In the genomic region with DNA sequence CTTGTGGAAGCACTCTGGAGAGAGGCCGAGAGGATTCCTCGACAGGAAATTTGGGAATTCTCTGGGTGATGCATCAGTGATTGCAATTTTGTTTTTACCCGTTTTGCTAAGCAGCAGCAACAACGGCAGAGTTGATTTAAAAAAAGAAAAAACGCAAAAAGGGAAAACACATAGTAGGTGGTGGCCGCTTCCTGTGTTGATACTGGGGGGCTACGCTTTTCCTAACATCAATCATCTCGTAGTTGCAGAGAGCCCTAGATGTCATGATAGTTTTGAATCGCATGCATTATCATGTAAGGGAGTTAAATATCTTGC, we compare ENCODE assay signal across 8 cellular contexts. TPM values are rescaled to one million over a fixed set of nuclear protein-coding genes. Genes with fewer than 3 reads are reported as not detected.
A peak's percentile ranks its signal among the peaks of the same experiment; 100 is the strongest.
DNase-seq lines count a peak whose midpoint lies in the region; ATAC-seq lines count a peak whose summit lies in the region.

No MANE protein-coding gene starts in this region.

- no peaks in the 10 kb centered on the region for H3K9me3 Mint-ChIP-seq in activated naive CD4-positive, alpha-beta T cell treated with anti-CD3 and anti-CD28 coated beads, Interleukin-2, amount 50 U/mL, for 72 hours
- no peaks in the 10 kb centered on the region for H3K9me3 Mint-ChIP-seq in immature natural killer cell

- H3K27me3 Mint-ChIP-seq in immature natural killer cell (ENCODE audit: low read depth in 3 of 3): peaks cover 3 to 11% (median 10%) of the 10 kb centered on the region in 3 donors

- peak overlapping the region; percentile 88 to 91 for H3K27ac Mint-ChIP-seq in activated naive CD4-positive, alpha-beta T cell treated with anti-CD3 and anti-CD28 coated beads, Interleukin-2, amount 50 U/mL, for 72 hours
- peak overlapping the region; percentile 93 to 97 (median 96) for H3K27ac Mint-ChIP-seq in immature natural killer cell

- peak overlapping the region; percentile 79 for H3K27ac ChIP-seq in substantia nigra (ENCODE audit: low read depth, low read length, poor library complexity, severe bottlenecking)

- H3K4me3 Mint-ChIP-seq in immature natural killer cell: peak overlapping the region; percentile 87 to 97 (median 96)

- H3K4me1 Mint-ChIP-seq in immature natural killer cell: peaks cover 29 to 33% of the 10 kb centered on the region in 2 donors

- H3K36me3 Mint-ChIP-seq in activated naive CD4-positive, alpha-beta T cell treated with anti-CD3 and anti-CD28 coated beads, Interleukin-2, amount 50 U/mL, for 72 hours: peaks cover 5 to 12% of the 10 kb centered on the region in 2 donors
- peaks cover 0 to 4% (median 0%) of the 10 kb centered on the region in 3 donors for H3K36me3 Mint-ChIP-seq in immature natural killer cell

- DNase-seq in NCI-H2107 treated with DMSO at 0.1 percent for 48 hours (lab: John Stamatoyannopoulos, UW; ENCODE audit: unreplicated experiment) (peak; percentile 9), NCI-H2107 (lab: John Stamatoyannopoulos, UW) (no peak), immature natural killer cell (no peak), substantia nigra (lab: John Stamatoyannopoulos, UW) (no peak), NCI-H2081 treated with DMSO at 0.1 percent for 48 hours (lab: John Stamatoyannopoulos, UW) (no peak), NCI-H187 treated with DMSO at 0.1 percent for 48 hours (lab: John Stamatoyannopoulos, UW) (no peak)
- DNase-seq in activated naive CD4-positive, alpha-beta T cell treated with anti-CD3 and anti-CD28 coated beads, Interleukin-2, amount 50 U/mL, for 72 hours (ENCODE audit: low spot score in 2 of 2): no peak

- ATAC-seq in activated naive CD4-positive, alpha-beta T cell treated with anti-CD3 and anti-CD28 coated beads, Interleukin-2, amount 50 U/mL, for 72 hours: no peak
- no peak for ATAC-seq in GM19397 (IDR thresholded peaks at IDR 0.05; ENCODE audit: unreplicated experiment)

RNA-seq across cellular contexts. Expression of a gene that starts 0.3 kb away (rescaled TPM):
- 1 to 10 TPM; 2.4 to 5.0 TPM for total RNA-seq in activated naive CD4-positive, alpha-beta T cell treated with anti-CD3 and anti-CD28 coated beads, Interleukin-2, amount 50 U/mL, for 72 hours
- polyA plus RNA-seq in immature natural killer cell: 1 to 10 TPM in 2 of 3 donors, under 1 TPM in 1; 0.83 to 3.8 (median 1.6) TPM

RNA-seq across cellular contexts. Expression of a gene that starts 27.5 kb away (rescaled TPM):
- 10 to 100 TPM; 21.9 to 25.1 TPM for total RNA-seq in activated naive CD4-positive, alpha-beta T cell treated with anti-CD3 and anti-CD28 coated beads, Interleukin-2, amount 50 U/mL, for 72 hours
- 10 to 100 TPM; 46.9 to 66.0 (median 56.1) TPM for polyA plus RNA-seq in immature natural killer cell
